Comparison of ENCODE assay signal across 9 cellular contexts in the genomic region with DNA sequence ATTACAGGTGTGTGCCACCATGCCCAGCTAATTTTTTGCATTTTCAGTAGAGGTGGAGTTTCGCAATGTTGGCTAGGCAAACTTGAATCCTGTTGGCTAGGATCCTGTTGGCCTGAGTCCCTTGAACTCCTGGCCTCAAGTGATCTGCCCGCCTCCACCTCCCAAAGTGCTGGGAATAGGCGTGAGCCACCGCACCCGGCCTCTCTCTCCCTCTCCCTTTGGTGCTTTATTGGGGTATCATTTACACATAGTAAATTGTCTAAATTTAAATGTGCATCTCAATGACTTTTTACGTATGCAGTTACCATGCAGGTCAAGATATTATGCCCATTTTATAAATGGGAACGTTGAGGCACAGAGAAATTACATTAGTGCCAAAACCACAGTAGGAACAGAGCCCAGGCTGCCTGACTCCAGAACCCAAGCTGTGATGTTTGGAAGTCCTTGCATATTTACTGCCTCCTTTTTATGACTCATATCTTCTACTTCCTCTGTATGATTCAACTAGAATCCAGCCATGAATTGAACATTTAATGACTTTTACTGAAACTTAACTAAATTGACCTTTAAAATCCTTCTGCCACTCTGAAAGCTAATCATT. TPM values are rescaled to one million over a fixed set of nuclear protein-coding genes. Genes with fewer than 3 reads are reported as not detected.
DNase-seq lines count a peak whose midpoint lies in the region; ATAC-seq and TF ChIP-seq lines count a peak whose summit lies in the region.
"Had no signal": no experiment of that assay in that cellular context is flagged by ENCODE, and none has a peak within 500 bp of the region (broad histone marks: within the 10 kb centered on the region; RNA-seq: fewer than 3 reads in every experiment).

No MANE protein-coding gene starts in this region.

- H3K27ac Mint-ChIP-seq in mesothelial cell of epicardium: no peak overlapping the region

- peaks cover 8% of the 10 kb centered on the region for H3K36me3 Mint-ChIP-seq in mesothelial cell of epicardium

- H3K9me3 Mint-ChIP-seq in mesothelial cell of epicardium: peaks cover 3% of the 10 kb centered on the region

- H3K9me3 ChIP-seq in MG63 (no peaks in the 10 kb centered on the region), ascending aorta (no peaks in the 10 kb centered on the region)

- POLR2A ChIA-PET in BJ (lab: Charles Lee): no interaction called here

- intact Hi-C loops in ascending aorta (cut with DNase I): no loop called here

- H3K36me3 ChIP-seq in BJ (ENCODE audit: control insufficient read depth, insufficient read depth, low read length) (no peaks in the 10 kb centered on the region; the same call in 1 of the 2 replicates), MG63 (no peaks in the 10 kb centered on the region), ascending aorta (peaks cover 3 to 18% of the 10 kb centered on the region in 2 donors)

- CTCF ChIA-PET in BJ (lab: Yijun Ruan, JAX): interaction anchor here (0.8 to 2.3 kb wide), 5 partner anchors 34 to 105 kb away, joined by 3 to 7 read pairs (median 7); a partner anchor contains a TSS

- H3K4me3 Mint-ChIP-seq in mesothelial cell of epicardium: no peak overlapping the region

- H3K27ac ChIP-seq in ascending aorta: peak overlapping the region; percentile 34 to 53

- DNase-seq in BJ (ENCODE audit: low read depth) (peak; percentile 74), MG63 (peak; percentile 61), ascending aorta (ENCODE audit: low spot score in 2 of 2) (no peak), lung microvascular endothelial cell (ENCODE audit: low read depth in 2 of 2) (peak; percentile 69 to 87), mesothelial cell of epicardium (ENCODE audit: low spot score in 2 of 2, unreplicated experiment in 2 of 2) (no peak), cerebellum (ENCODE audit: low spot score) (no peak)
- DNase-seq: NCI-H510A had no signal

- no peak for TF ChIP-seq CTCF in BJ (IDR thresholded peaks at IDR 0.05; ENCODE audit: insufficient read depth, low read depth, low read length)
- no peak for TF ChIP-seq CTCF in ascending aorta (IDR thresholded peaks at IDR 0.05)
- TF ChIP-seq CTCF in mesothelial cell of epicardium (IDR thresholded peaks at IDR 0.05; ENCODE audit: unreplicated experiment): no peak

- H3K4me1 Mint-ChIP-seq in mesothelial cell of epicardium: no peaks in the 10 kb centered on the region

- no peaks in the 10 kb centered on the region for H3K4me1 ChIP-seq in ascending aorta

- no peak for ATAC-seq in GM19035 (IDR thresholded peaks at IDR 0.05; ENCODE audit: unreplicated experiment)
- no peak for ATAC-seq in GM21390 (IDR thresholded peaks at IDR 0.05; ENCODE audit: unreplicated experiment)

- no peaks in the 10 kb centered on the region for H3K27me3 ChIP-seq in BJ (ENCODE audit: control insufficient read depth, insufficient read depth, low read length)
- no peaks in the 10 kb centered on the region for H3K27me3 ChIP-seq in MG63
- no peaks in the 10 kb centered on the region for H3K27me3 ChIP-seq in ascending aorta

- H3K4me3 ChIP-seq in BJ (ENCODE audit: low read depth, low read length) (no peak overlapping the region), MG63 (no peak overlapping the region), ascending aorta (no peak overlapping the region)

- H3K27me3 Mint-ChIP-seq in mesothelial cell of epicardium (ENCODE audit: low read depth): no peaks in the 10 kb centered on the region

RNA-seq across cellular contexts. Expression of a gene that starts 34.0 kb away (rescaled TPM):
- 10.9 and 13.3 TPM in 2 replicates for polyA plus RNA-seq in BJ (2011; rRNA removed)
- 4.1 and 6.2 TPM in 2 replicates for polyA minus RNA-seq in BJ (2011; rRNA and poly(A)+ RNA removed)
- 6.2 and 16.3 TPM in 2 replicates for total RNA-seq in MG63 (2014; rRNA removed; shearing (Covaris generic); ENCODE audit: low replicate concordance)
- total RNA-seq in ascending aorta: 32.5 TPM
- total RNA-seq in lung microvascular endothelial cell: 11.8 and 12.3 TPM in 2 replicates
- 19.0 to 24.2 TPM (median 21.3 TPM) in 3 replicates for total RNA-seq in mesothelial cell of epicardium
- 15.8 TPM for total RNA-seq in cerebellum

RNA-seq across cellular contexts. Expression of a gene that starts 34.3 kb away (rescaled TPM):
- 5.2 and 8.3 TPM in 2 replicates for polyA plus RNA-seq in BJ (2011; rRNA removed)
- polyA minus RNA-seq in BJ (2011; rRNA and poly(A)+ RNA removed): 1.6 and 3.1 TPM in 2 replicates
- total RNA-seq in MG63 (2014; rRNA removed; shearing (Covaris generic); ENCODE audit: low replicate concordance): 3.6 and 25.3 TPM in 2 replicates
- total RNA-seq in ascending aorta (0.53 TPM), lung microvascular endothelial cell (4.4 and 5.6 TPM in 2 replicates), mesothelial cell of epicardium (7.7 to 9.4 TPM (median 8.3 TPM) in 3 replicates), cerebellum (6.8 TPM)

RNA-seq across cellular contexts. Expression of a gene that starts 34.4 kb away (rescaled TPM):
- 7.3 and 9.2 TPM in 2 replicates for polyA plus RNA-seq in BJ (2011; rRNA removed)
- polyA minus RNA-seq in BJ (2011; rRNA and poly(A)+ RNA removed): 6.6 and 7.9 TPM in 2 replicates
- total RNA-seq in MG63 (2014; rRNA removed; shearing (Covaris generic); ENCODE audit: low replicate concordance): 1.9 and 2.1 TPM in 2 replicates
- total RNA-seq in ascending aorta: 6.9 TPM
- total RNA-seq in lung microvascular endothelial cell: 11.6 and 35.1 TPM in 2 replicates
- 3.3 to 4.9 TPM (median 4.2 TPM) in 3 replicates for total RNA-seq in mesothelial cell of epicardium
- 21.7 TPM for total RNA-seq in cerebellum

Comparison
In these comparisons a context has a peak if more than half of its experiments do, and no peak if none do; other contexts are left out.
1. DNase-seq: peak in BJ (single experiment), MG63 (single experiment) and lung microvascular endothelial cell (2 of 2); none in ascending aorta (0 of 2), mesothelial cell of epicardium (0 of 2) and cerebellum (single experiment).